16 cellular contexts compared by ENCODE assay signal in genomic region chr2:53509827-53510785, GRCh38.
DNase-seq lines count a peak whose midpoint lies in the region; ATAC-seq and TF ChIP-seq lines count a peak whose summit lies in the region.
"Had no signal": no experiment of that assay in that cellular context is flagged by ENCODE, and none has a peak within 500 bp of the region (broad histone marks: within the 10 kb centered on the region; RNA-seq: fewer than 3 reads in every experiment).

No MANE protein-coding gene starts in this region.

- no peak for TF ChIP-seq CTCF in upper lobe of right lung (IDR thresholded peaks at IDR 0.05)

- peak; percentile 77 for ATAC-seq in upper lobe of right lung
- ATAC-seq: psoas muscle had no signal

- intact Hi-C loops in upper lobe of right lung (cut with DNase I), result no loop called here

- no peaks in the 10 kb centered on the region for H3K9me3 ChIP-seq in upper lobe of right lung
- H3K9me3 ChIP-seq: psoas muscle, spleen, testis had no signal

- H3K27ac ChIP-seq in epithelial cell of prostate (peak overlapping the region; percentile 72), upper lobe of right lung (no peak overlapping the region)
- H3K27ac ChIP-seq: psoas muscle, spleen, testis had no signal

- no peak overlapping the region for H3K4me3 ChIP-seq in upper lobe of right lung
- H3K4me3 ChIP-seq: psoas muscle, spleen, testis had no signal

- H3K4me1 ChIP-seq in upper lobe of right lung, result no peaks in the 10 kb centered on the region
- H3K4me1 ChIP-seq: psoas muscle, spleen, testis had no signal

- DNase-seq in NCI-H2107 treated with DMSO at 0.1 percent for 48 hours (lab: John Stamatoyannopoulos, UW; ENCODE audit: unreplicated experiment) (peak; percentile 65), NCI-H2107 (lab: John Stamatoyannopoulos, UW) (no peak), NCI-H345 (lab: John Stamatoyannopoulos, UW) (peak; percentile 42), epithelial cell of prostate (ENCODE audit: low read depth, low spot score) (no peak), upper lobe of right lung (no peak)
- DNase-seq in activated CD4-positive, alpha-beta T cell treated with anti-CD3 and anti-CD28 coated beads, Interleukin-2, amount 50 U/mL, for 1 hour, result no peak
- no peak for DNase-seq in effector CD4-positive, alpha-beta T cell
- no peak for DNase-seq in stimulated activated naive CD4-positive, alpha-beta T cell (lab: John Stamatoyannopoulos, UW)
- DNase-seq: activated CD4-positive, alpha-beta T cell treated with anti-CD3 and anti-CD28 coated beads, Interleukin-2, amount 10 ng/mL, durations not matched to agents 7 days and 5 days; activated gamma-delta T cell treated with Interleukin-2 at 50 U/mL for 16 hours; Kasumi-1; kidney; NCI-H1694 treated with DMSO at 0.1 percent for 48 hours; psoas muscle; spleen; testis had no signal

- H3K27me3 ChIP-seq in upper lobe of right lung, result no peaks in the 10 kb centered on the region
- H3K27me3 ChIP-seq: spleen, testis had no signal

- no peaks in the 10 kb centered on the region for H3K36me3 ChIP-seq in upper lobe of right lung
- H3K36me3 ChIP-seq: spleen had no signal

Comparison
In these comparisons a context has a peak if more than half of its experiments do, and no peak if none do; other contexts are left out.
1. DNase-seq: peak in NCI-H2107 treated with DMSO at 0.1 percent for 48 hours (single experiment) and NCI-H345 (single experiment); none in NCI-H2107 (single experiment), epithelial cell of prostate (single experiment), upper lobe of right lung (single experiment), activated CD4-positive, alpha-beta T cell treated with anti-CD3 and anti-CD28 coated beads, Interleukin-2, amount 50 U/mL, for 1 hour (single experiment), effector CD4-positive, alpha-beta T cell (single experiment) and stimulated activated naive CD4-positive, alpha-beta T cell (0 of 6).